In the genomic region with DNA sequence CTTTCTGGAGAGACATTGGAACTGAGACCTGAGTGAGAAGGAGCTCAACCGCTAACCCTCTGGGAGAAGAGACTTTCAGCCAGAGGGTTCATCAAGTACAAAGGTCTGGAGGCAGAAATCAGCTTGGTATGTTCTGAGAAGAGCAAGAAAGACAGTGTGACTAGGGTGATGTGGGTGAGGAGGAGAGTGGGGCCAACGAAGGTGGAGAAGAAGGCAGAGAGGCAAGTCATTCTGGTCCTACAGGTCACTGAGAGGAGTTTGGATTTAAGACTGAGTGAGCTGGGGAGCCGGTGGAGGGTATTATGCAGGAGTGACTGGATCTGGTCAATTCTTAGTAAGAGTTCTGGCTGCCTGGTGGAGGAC, we compare ENCODE assay signal across 8 cellular contexts. TPM values are rescaled to one million over a fixed set of nuclear protein-coding genes. Genes with fewer than 3 reads are reported as not detected.
DNase-seq lines count a peak whose midpoint lies in the region; ATAC-seq and TF ChIP-seq lines count a peak whose summit lies in the region.

No MANE protein-coding gene starts in this region.

- H3K79me2 ChIP-seq in SU-DHL-6 (ENCODE audit: insufficient read depth, low read length): no peaks in the 10 kb centered on the region
- no peaks in the 10 kb centered on the region for H3K79me2 ChIP-seq in fibroblast of lung (ENCODE audit: control insufficient read depth, insufficient read depth, low read length)

- H3K4me3 ChIP-seq in GM12865 (ENCODE audit: low read depth, low read length) (peak overlapping the region; percentile 50), SU-DHL-6 (ENCODE audit: insufficient read depth, low read length, poor library complexity, severe bottlenecking) (peak overlapping the region; percentile 36), fibroblast of lung (replicated peaks in 1 of 4; ENCODE audit: control extremely low read depth in 1 of 4, insufficient read depth in 1 of 4, low read depth in 3 of 4, low read length in 4 of 4) (peak overlapping the region; percentile 33 to 47 (median 38)), sigmoid colon (peak overlapping the region in 3 of 4 donors; percentile 40 to 47 (median 47))

- intact Hi-C loops in sigmoid colon (cut with DNase I): loop anchor here (2.0 kb wide), 1 partner anchor 73 kb away; the partner anchor contains the start of genes GORASP1 and TTC21A

- H3K9ac ChIP-seq in SU-DHL-6 (ENCODE audit: low read length): no peak overlapping the region
- peak overlapping the region; percentile 36 for H3K9ac ChIP-seq in fibroblast of lung (ENCODE audit: insufficient read depth, low read length)

- peaks cover 4% of the 10 kb centered on the region; the same call in 1 of the 2 replicates for H3F3A ChIP-seq in SU-DHL-6 (ENCODE audit: insufficient read depth)

- H4K20me1 ChIP-seq in SU-DHL-6 (ENCODE audit: low read depth, low read length) (no peaks in the 10 kb centered on the region), fibroblast of lung (ENCODE audit: control insufficient read depth, extremely low read depth, insufficient read depth, low read length) (no peaks in the 10 kb centered on the region)

- no peak overlapping the region for H2AFZ ChIP-seq in SU-DHL-6 (ENCODE audit: low read depth, low read length, severe bottlenecking)
- peak overlapping the region; percentile 95 for H2AFZ ChIP-seq in fibroblast of lung (ENCODE audit: low read length)

- peak overlapping the region; percentile 46 for H3K4me2 ChIP-seq in SU-DHL-6 (ENCODE audit: low read depth, low read length, poor library complexity, severe bottlenecking)
- peak overlapping the region; percentile 79 for H3K4me2 ChIP-seq in fibroblast of lung (ENCODE audit: extremely low read depth, insufficient read depth, low read length)

- H3K36me3 ChIP-seq in SU-DHL-6 (ENCODE audit: low read length) (no peaks in the 10 kb centered on the region), fibroblast of lung (ENCODE audit: control insufficient read depth, insufficient read depth, low read length) (no peaks in the 10 kb centered on the region), sigmoid colon (no peaks in the 10 kb centered on the region)

- TF ChIP-seq EP300 in sigmoid colon (IDR thresholded peaks at IDR 0.05): no peak

- no peak for ATAC-seq in GM19035 (IDR thresholded peaks at IDR 0.05; ENCODE audit: unreplicated experiment)
- ATAC-seq in HG02588 (IDR thresholded peaks at IDR 0.05; ENCODE audit: unreplicated experiment): no peak

- TF ChIP-seq CTCF in GM12865 (IDR thresholded peaks at IDR 0.05; ENCODE audit: insufficient read depth, low read depth, low read length, missing control alignments) (no peak), SU-DHL-6 (IDR thresholded peaks at IDR 0.05; ENCODE audit: insufficient read depth, low read length, poor library complexity, severe bottlenecking) (no peak), fibroblast of lung (conservative IDR thresholded peaks at IDR 0.05 in 1 of 2, IDR thresholded peaks at IDR 0.05 in 1 of 2; ENCODE audit: low read depth in 1 of 2, low read length in 2 of 2) (no peak), sigmoid colon (IDR thresholded peaks at IDR 0.05) (no peak)

- H3K27ac ChIP-seq in SU-DHL-6 (ENCODE audit: low read depth, low read length) (no peak overlapping the region), fibroblast of lung (ENCODE audit: insufficient read depth, low read length) (no peak overlapping the region), sigmoid colon (peak overlapping the region; percentile 87 to 95 (median 92))

- no peak for TF ChIP-seq POLR2A in sigmoid colon (IDR thresholded peaks at IDR 0.05)

- H3K9me3 ChIP-seq in SU-DHL-6 (ENCODE audit: insufficient read depth, low read length): no peaks in the 10 kb centered on the region
- no peaks in the 10 kb centered on the region for H3K9me3 ChIP-seq in fibroblast of lung (ENCODE audit: control insufficient read depth, insufficient read depth, low read depth, low read length)
- no peaks in the 10 kb centered on the region for H3K9me3 ChIP-seq in sigmoid colon

- 24 to 51% methylated on average over 3 of the region's 3 CpGs for WGBS in sigmoid colon, 2 donors

- H3K4me1 ChIP-seq in fibroblast of lung (ENCODE audit: control insufficient read depth, extremely low read depth, insufficient read depth, low read length): peaks cover 20% of the 10 kb centered on the region
- H3K4me1 ChIP-seq in sigmoid colon: peaks cover 0 to 63% (median 36%) of the 10 kb centered on the region in 4 donors

- no peaks in the 10 kb centered on the region for H3K9me2 ChIP-seq in SU-DHL-6 (replicated peaks; ENCODE audit: insufficient read depth, low read length)

- DNase-seq in GM12865 (ENCODE audit: low read depth) (no peak), fibroblast of lung (ENCODE audit: low read depth in 2 of 2) (no peak), sigmoid colon (no peak), GF-D8 (lab: John Stamatoyannopoulos, UW) (no peak), GOT3 (lab: John Stamatoyannopoulos, UW) (no peak)

- H3K27me3 ChIP-seq in SU-DHL-6 (ENCODE audit: low read length) (no peaks in the 10 kb centered on the region), fibroblast of lung (ENCODE audit: control insufficient read depth, insufficient read depth, low read length) (no peaks in the 10 kb centered on the region), sigmoid colon (no peaks in the 10 kb centered on the region)

RNA-seq across cellular contexts. Expression of gene XIRP1, which starts 12.2 kb away (rescaled TPM):
- not detected in 2 replicates for total RNA-seq in fibroblast of lung
- polyA plus RNA-seq in fibroblast of lung: 0.03 and 0.05 TPM in 2 replicates
- polyA plus RNA-seq in fibroblast of lung (2012): 0.07 TPM in 1 of 2 replicates, not detected in the other
- not detected in 2 replicates for polyA minus RNA-seq in fibroblast of lung (ENCODE audit: low replicate concordance)
- under 1 TPM in 1 of 4 donors, not detected in 3; 0.54 TPM for total RNA-seq in sigmoid colon
- polyA plus RNA-seq in sigmoid colon: 1 to 10 TPM in 1 of 3 donors, under 1 TPM in 2; 0.25 to 1.2 (median 0.69) TPM

RNA-seq across cellular contexts. Expression of gene CSRNP1, which starts 26.8 kb away (rescaled TPM):
- total RNA-seq in fibroblast of lung (6.3 and 6.7 TPM in 2 replicates), sigmoid colon (100 to 1,000 TPM in 1 of 4 donors, 10 to 100 TPM in 3; 12.8 to 135 (median 21.9) TPM)
- polyA plus RNA-seq in fibroblast of lung (4.0 and 6.3 TPM in 2 replicates), sigmoid colon (10 to 100 TPM; 15.6 to 26.7 (median 16.9) TPM)
- 4.5 and 7.0 TPM in 2 replicates for polyA plus RNA-seq in fibroblast of lung (2012)
- polyA minus RNA-seq in fibroblast of lung (ENCODE audit: low replicate concordance): 8.1 and 20.8 TPM in 2 replicates

Comparison
In these comparisons a context has a peak if more than half of its experiments do, and no peak if none do; other contexts are left out.
1. H3K27ac ChIP-seq: peak in sigmoid colon (4 of 4); none in SU-DHL-6 (single experiment) and fibroblast of lung (single experiment).
2. Peak in every context shown above with its lines, with median percentiles within 50 percentile points of each other: H3K4me3 ChIP-seq.